ENCODE assay signal across 9 cellular contexts in genomic region chr10:109894516-109894915, GRCh38. TPM values are rescaled to one million over a fixed set of nuclear protein-coding genes. Genes with fewer than 3 reads are reported as not detected.
DNase-seq lines count a peak whose midpoint lies in the region; ATAC-seq and TF ChIP-seq lines count a peak whose summit lies in the region.
"Had no signal": no experiment of that assay in that cellular context is flagged by ENCODE, and none has a peak within 500 bp of the region (broad histone marks: within the 10 kb centered on the region; RNA-seq: fewer than 3 reads in every experiment).

No MANE protein-coding gene starts in this region.

- H3K4me2 ChIP-seq in Karpas-422 (ENCODE audit: low read depth, low read length, poor library complexity, severe bottlenecking): peak overlapping the region; percentile 9
- no peak overlapping the region for H3K4me2 ChIP-seq in mesenchymal stem cell (ENCODE audit: low read length, poor library complexity, severe bottlenecking)
- H3K4me2 ChIP-seq in neuronal stem cell (ENCODE audit: insufficient read depth, low read length, poor library complexity, severe bottlenecking): no peak overlapping the region

- peaks cover 68% of the 10 kb centered on the region for H3K36me3 Mint-ChIP-seq in activated CD8-positive, alpha-beta T cell treated with anti-CD3 and anti-CD28 coated beads, Interleukin-2, amount 10 ng/mL, durations not matched to agents 7 days and 5 days (ENCODE audit: low read depth)

- no peaks in the 10 kb centered on the region for H3K9me2 ChIP-seq in Karpas-422 (replicated peaks; ENCODE audit: insufficient read depth, low read length)

- 0 out of 2 replicates have a peak, but pooled peaks cover 3% of the 10 kb centered on the region for H4K20me1 ChIP-seq in Karpas-422 (ENCODE audit: insufficient read depth, low read depth, low read length)

- H3K79me1 ChIP-seq in mesenchymal stem cell (replicated peaks; ENCODE audit: low read length, poor library complexity, severe bottlenecking) (peaks cover 28% of the 10 kb centered on the region), neuronal stem cell (ENCODE audit: low read depth, low read length) (peaks cover 3% of the 10 kb centered on the region)

- H3K27me3 Mint-ChIP-seq in activated CD8-positive, alpha-beta T cell treated with anti-CD3 and anti-CD28 coated beads, Interleukin-2, amount 10 ng/mL, durations not matched to agents 7 days and 5 days (ENCODE audit: low read depth): no peaks in the 10 kb centered on the region
- H3K27me3 Mint-ChIP-seq: T-cell had no signal

- no peak overlapping the region for H3K23ac ChIP-seq in mesenchymal stem cell (ENCODE audit: low read length in 2 of 2)
- H3K23ac ChIP-seq in neuronal stem cell (ENCODE audit: low read depth, low read length, poor library complexity): no peak overlapping the region

- H2BK5ac ChIP-seq in mesenchymal stem cell (ENCODE audit: low read depth, low read length, poor library complexity, severe bottlenecking) (no peak overlapping the region), neuronal stem cell (ENCODE audit: low read length) (no peak overlapping the region)

- H3K79me2 ChIP-seq in Karpas-422 (ENCODE audit: low read length): peaks cover 84% of the 10 kb centered on the region

- H2BK15ac ChIP-seq in mesenchymal stem cell (ENCODE audit: low read depth, poor library complexity, severe bottlenecking) (no peak overlapping the region), neuronal stem cell (ENCODE audit: low read length) (no peak overlapping the region)

- H3K4me3 Mint-ChIP-seq in activated CD8-positive, alpha-beta T cell treated with anti-CD3 and anti-CD28 coated beads, Interleukin-2, amount 10 ng/mL, durations not matched to agents 7 days and 5 days: no peak overlapping the region
- H3K4me3 Mint-ChIP-seq: T-cell had no signal

- H3K14ac ChIP-seq in mesenchymal stem cell (ENCODE audit: low read length in 2 of 2): no peak overlapping the region
- no peak overlapping the region for H3K14ac ChIP-seq in neuronal stem cell (ENCODE audit: low read length)

- H2BK12ac ChIP-seq in mesenchymal stem cell (ENCODE audit: low read length in 2 of 2): no peak overlapping the region
- H2BK12ac ChIP-seq in neuronal stem cell (ENCODE audit: low read length): no peak overlapping the region

- ATAC-seq in activated CD8-positive, alpha-beta T cell treated with anti-CD3 and anti-CD28 coated beads, Interleukin-2, amount 10 ng/mL, durations not matched to agents 7 days and 5 days: no peak
- no peak for ATAC-seq in HG02840 (IDR thresholded peaks at IDR 0.05; ENCODE audit: low FRiP score, unreplicated experiment)
- ATAC-seq: T-cell had no signal

- no peak overlapping the region for H3K9ac ChIP-seq in Karpas-422 (ENCODE audit: low read length)
- H3K9ac ChIP-seq in mesenchymal stem cell (ENCODE audit: low read length): peak overlapping the region; percentile 39
- no peak overlapping the region for H3K9ac ChIP-seq in neuronal stem cell (ENCODE audit: low read depth, low read length, poor library complexity)

- no peak overlapping the region for H2BK120ac ChIP-seq in mesenchymal stem cell (ENCODE audit: low read depth, low read length)
- no peak overlapping the region for H2BK120ac ChIP-seq in neuronal stem cell (ENCODE audit: low read depth, low read length)

- no peak overlapping the region for H3K18ac ChIP-seq in mesenchymal stem cell (ENCODE audit: low read depth in 1 of 2, low read length in 2 of 2)
- no peak overlapping the region for H3K18ac ChIP-seq in neuronal stem cell (ENCODE audit: low read length)

- POLR2A ChIA-PET in AG04450 (lab: Yijun Ruan, JAX): no interaction called here
- POLR2A ChIA-PET in activated CD8-positive, alpha-beta T cell treated with anti-CD3 and anti-CD28 coated beads, Interleukin-2, amount 10 ng/mL, durations not matched to agents 7 days and 5 days (lab: Charles Lee): no interaction called here

- H3K4me3 ChIP-seq in AG04450 (ENCODE audit: low read depth, low read length) (no peak overlapping the region), Karpas-422 (ENCODE audit: low read length) (no peak overlapping the region), choroid plexus epithelial cell (ENCODE audit: low read depth, low read length) (no peak overlapping the region), mesenchymal stem cell (ENCODE audit: insufficient read depth in 1 of 2, low read depth in 1 of 2, low read length in 2 of 2) (peak overlapping the region in 1 of 2 experiments; percentile 30), neuronal stem cell (ENCODE audit: low read length in 2 of 2) (no peak overlapping the region)

- peak; percentile 67 for DNase-seq in AG04450 (ENCODE audit: low read depth, low spot score)
- no peak for DNase-seq in Karpas-422
- DNase-seq in choroid plexus epithelial cell (ENCODE audit: low read depth): peak; percentile 90
- DNase-seq in mesenchymal stem cell: peak; percentile 36
- no peak for DNase-seq in neuronal stem cell (ENCODE audit: low spot score)
- no peak for DNase-seq in activated CD8-positive, alpha-beta T cell treated with anti-CD3 and anti-CD28 coated beads, Interleukin-2, amount 10 ng/mL, durations not matched to agents 7 days and 5 days
- DNase-seq in HuH-7 (ENCODE audit: low spot score): no peak
- DNase-seq: T-cell had no signal

- H3K27me3 ChIP-seq in AG04450 (ENCODE audit: control insufficient read depth, insufficient read depth, low read length): no peaks in the 10 kb centered on the region
- H3K27me3 ChIP-seq in Karpas-422 (ENCODE audit: low read length): no peaks in the 10 kb centered on the region
- no peaks in the 10 kb centered on the region for H3K27me3 ChIP-seq in mesenchymal stem cell (ENCODE audit: control insufficient read depth in 1 of 2, insufficient read depth in 1 of 2, low read length in 2 of 2)
- no peaks in the 10 kb centered on the region for H3K27me3 ChIP-seq in neuronal stem cell (ENCODE audit: control insufficient read depth in 3 of 3, insufficient read depth in 3 of 3, low read depth in 1 of 3, low read length in 3 of 3)

- H3K4ac ChIP-seq in mesenchymal stem cell (ENCODE audit: low read depth in 1 of 2, low read length in 2 of 2): no peak overlapping the region
- H3K4ac ChIP-seq in neuronal stem cell (ENCODE audit: low read length): no peak overlapping the region

- CTCF ChIA-PET in AG04450 (lab: Charles Lee): interaction anchor here (1.5 to 3.1 kb wide), 2 partner anchors 10 to 244 kb away, joined by 5 to 19 read pairs; no protein-coding TSS in a partner anchor
- CTCF ChIA-PET in activated CD8-positive, alpha-beta T cell treated with anti-CD3 and anti-CD28 coated beads, Interleukin-2, amount 10 ng/mL, durations not matched to agents 7 days and 5 days (lab: Charles Lee): interaction anchor here (1.5 to 3.1 kb wide), 3 partner anchors 11 to 18 kb away, joined by 3 to 17 read pairs (median 4); no protein-coding TSS in a partner anchor

- H4K8ac ChIP-seq in mesenchymal stem cell (ENCODE audit: low read length): no peak overlapping the region
- no peak overlapping the region for H4K8ac ChIP-seq in neuronal stem cell (ENCODE audit: low read depth, low read length)

- H3K4me1 ChIP-seq in Karpas-422 (ENCODE audit: low read length): peaks cover 47% of the 10 kb centered on the region
- peaks cover 24% of the 10 kb centered on the region for H3K4me1 ChIP-seq in mesenchymal stem cell (ENCODE audit: control insufficient read depth, insufficient read depth, low read depth, low read length)
- H3K4me1 ChIP-seq in neuronal stem cell (ENCODE audit: control insufficient read depth in 2 of 2, insufficient read depth in 1 of 2, low read depth in 1 of 2, low read length in 2 of 2): peaks cover 8 to 24% of the 10 kb centered on the region in 2 donors

- no peak for TF ChIP-seq CTCF in AG04450 (IDR thresholded peaks at IDR 0.05; ENCODE audit: low read depth, low read length)
- no peak for TF ChIP-seq CTCF in choroid plexus epithelial cell (conservative IDR thresholded peaks at IDR 0.05; ENCODE audit: low read depth, low read length)

- no peaks in the 10 kb centered on the region for H3K9me3 ChIP-seq in AG04450 (ENCODE audit: control insufficient read depth, insufficient read depth, low read length)
- no peaks in the 10 kb centered on the region for H3K9me3 ChIP-seq in Karpas-422 (ENCODE audit: low read length)
- no peaks in the 10 kb centered on the region for H3K9me3 ChIP-seq in mesenchymal stem cell (ENCODE audit: control insufficient read depth, low read length)
- H3K9me3 ChIP-seq in neuronal stem cell (replicated peaks in 1 of 2; ENCODE audit: control insufficient read depth in 2 of 2, insufficient read depth in 1 of 2, low read depth in 1 of 2, low read length in 2 of 2): peaks cover 0 to 3% of the 10 kb centered on the region in 2 donors

- H2AFZ ChIP-seq in Karpas-422 (ENCODE audit: low read length) (no peak overlapping the region), mesenchymal stem cell (ENCODE audit: low read depth, low read length) (no peak overlapping the region), neuronal stem cell (ENCODE audit: low read length) (no peak overlapping the region)

- H2AK5ac ChIP-seq in mesenchymal stem cell (ENCODE audit: low read length, severe bottlenecking) (no peak overlapping the region), neuronal stem cell (ENCODE audit: low read depth, low read length) (no peak overlapping the region)

- H4K91ac ChIP-seq in mesenchymal stem cell (ENCODE audit: low read length) (no peak overlapping the region), neuronal stem cell (ENCODE audit: low read depth, low read length, poor library complexity) (no peak overlapping the region)

- H3K4me1 Mint-ChIP-seq in activated CD8-positive, alpha-beta T cell treated with anti-CD3 and anti-CD28 coated beads, Interleukin-2, amount 10 ng/mL, durations not matched to agents 7 days and 5 days (ENCODE audit: low read depth): peaks cover 48% of the 10 kb centered on the region

- H3K36me3 ChIP-seq in Karpas-422 (ENCODE audit: insufficient read depth, low read length) (peaks cover 20% of the 10 kb centered on the region; the same call in 1 of the 2 replicates), mesenchymal stem cell (ENCODE audit: control insufficient read depth in 1 of 2, insufficient read depth in 2 of 2, low read depth in 1 of 2, low read length in 2 of 2) (peaks cover 7 to 12% of the 10 kb centered on the region in 2 experiments), neuronal stem cell (replicated peaks in 1 of 2; ENCODE audit: control insufficient read depth in 2 of 2, insufficient read depth in 2 of 2, low read length in 2 of 2) (peaks cover 0 to 23% of the 10 kb centered on the region in 2 donors)

- H3K27ac ChIP-seq in AG04450 (ENCODE audit: low read depth, low read length) (peak overlapping the region; percentile 23), Karpas-422 (ENCODE audit: low read length) (peak overlapping the region; percentile 77), mesenchymal stem cell (ENCODE audit: low read length, poor library complexity, severe bottlenecking) (peak overlapping the region; percentile 3), neuronal stem cell (replicated peaks; ENCODE audit: low read length) (no peak overlapping the region)

- H3K9me3 Mint-ChIP-seq in activated CD8-positive, alpha-beta T cell treated with anti-CD3 and anti-CD28 coated beads, Interleukin-2, amount 10 ng/mL, durations not matched to agents 7 days and 5 days (ENCODE audit: insufficient read depth): no peaks in the 10 kb centered on the region
- H3K9me3 Mint-ChIP-seq: T-cell had no signal

- H3K27ac Mint-ChIP-seq in activated CD8-positive, alpha-beta T cell treated with anti-CD3 and anti-CD28 coated beads, Interleukin-2, amount 10 ng/mL, durations not matched to agents 7 days and 5 days: no peak overlapping the region

- WGBS in mesenchymal stem cell: 92% methylated on average over 5 of the region's 5 CpGs
- WGBS in neuronal stem cell (ENCODE audit: extremely low coverage in 2 of 2, insufficient read length in 2 of 2, insufficient replicate concordance in 1 of 2), 2 donors: no CpG with 5 or more reads among the region's 5 CpGs

RNA-seq across cellular contexts. Expression of gene XPNPEP1, which starts 28.8 kb away (rescaled TPM):
- polyA plus RNA-seq in AG04450 (2011; rRNA removed): 134 and 209 TPM in 2 replicates
- 303 and 472 TPM in 2 replicates for polyA minus RNA-seq in AG04450 (2011; rRNA and poly(A)+ RNA removed)
- total RNA-seq in Karpas-422 (2014; rRNA removed; shearing (Covaris generic); ENCODE audit: low replicate concordance): 198 and 201 TPM in 2 replicates
- polyA plus RNA-seq in mesenchymal stem cell (2013, experiment 1 of 2): 48.5 TPM
- polyA plus RNA-seq in mesenchymal stem cell (2013, experiment 2 of 2): 47.3 TPM
- 42.0 TPM for polyA plus RNA-seq in neuronal stem cell (2013, experiment 1 of 2)
- 39.6 TPM for polyA plus RNA-seq in neuronal stem cell (2013, experiment 2 of 2)
- 100 to 1,000 TPM; 102 to 106 TPM for total RNA-seq in activated CD8-positive, alpha-beta T cell treated with anti-CD3 and anti-CD28 coated beads, Interleukin-2, amount 10 ng/mL, durations not matched to agents 7 days and 5 days

Comparison
In these comparisons a context has a peak if more than half of its experiments do, and no peak if none do; other contexts are left out.
1. DNase-seq: peak in AG04450 (single experiment), choroid plexus epithelial cell (single experiment) and mesenchymal stem cell (single experiment); none in Karpas-422 (single experiment), neuronal stem cell (single experiment), activated CD8-positive, alpha-beta T cell treated with anti-CD3 and anti-CD28 coated beads, Interleukin-2, amount 10 ng/mL, durations not matched to agents 7 days and 5 days (single experiment) and HuH-7 (single experiment).